12 cellular contexts compared by ENCODE assay signal in genomic region chr12:1115471-1116242, GRCh38.
DNase-seq lines count a peak whose midpoint lies in the region; ATAC-seq and TF ChIP-seq lines count a peak whose summit lies in the region.
"Had no signal": no experiment of that assay in that cellular context is flagged by ENCODE, and none has a peak within 500 bp of the region (broad histone marks: within the 10 kb centered on the region; RNA-seq: fewer than 3 reads in every experiment).

No MANE protein-coding gene starts in this region.

- H2AFZ ChIP-seq in OCI-LY7 (ENCODE audit: low read length) = no peak overlapping the region

- ATAC-seq in lower lobe of right lung (peak; percentile 81), GM18511 (IDR thresholded peaks at IDR 0.05; ENCODE audit: unreplicated experiment) (no peak)

- no peaks in the 10 kb centered on the region for H3K9me2 ChIP-seq in OCI-LY7 (ENCODE audit: insufficient read depth, low read length)

- H3K79me2 ChIP-seq in OCI-LY7 (ENCODE audit: insufficient read depth, low read depth, low read length) = no peaks in the 10 kb centered on the region

- H3K36me3 ChIP-seq in lower lobe of right lung (peaks cover 12% of the 10 kb centered on the region), OCI-LY7 (ENCODE audit: insufficient read depth, low read length) (no peaks in the 10 kb centered on the region; the same call in 1 of the 2 replicates)

- CTCF ChIA-PET in OCI-LY7 (lab: Charles Lee; ENCODE audit: unreplicated experiment) = no interaction called here

- DNase-seq in AG10803 (ENCODE audit: low read depth) (peak; percentile 74), HS-27A (ENCODE audit: low read depth) (peak; percentile 85), astrocyte of the hippocampus (ENCODE audit: low read depth, low spot score) (peak; percentile 21), lower lobe of right lung (no peak), OCI-LY7 (ENCODE audit: low spot score) (no peak), NCI-H1694 treated with DMSO at 0.1 percent for 48 hours (lab: John Stamatoyannopoulos, UW) (no peak), pons (ENCODE audit: low spot score) (no peak)
- DNase-seq: MM.1S, NCI-H526 treated with DMSO at 0.1 percent for 48 hours, stomach, T-helper 1 cell had no signal

- H4K20me1 ChIP-seq in OCI-LY7 (ENCODE audit: insufficient read depth, low read length) = no peaks in the 10 kb centered on the region

- H3K4me1 ChIP-seq in lower lobe of right lung = no peaks in the 10 kb centered on the region
- peaks cover 4% of the 10 kb centered on the region for H3K4me1 ChIP-seq in OCI-LY7 (ENCODE audit: insufficient read depth, low read length, poor library complexity, severe bottlenecking)

- H3K9me3 ChIP-seq in lower lobe of right lung = no peaks in the 10 kb centered on the region
- H3K9me3 ChIP-seq in OCI-LY7 (ENCODE audit: low read length) = no peaks in the 10 kb centered on the region
- H3K9me3 ChIP-seq: stomach had no signal

- TF ChIP-seq CTCF in AG10803 (conservative IDR thresholded peaks at IDR 0.05; ENCODE audit: low read length) (no peak), lower lobe of right lung (IDR thresholded peaks at IDR 0.05) (no peak), OCI-LY7 (conservative IDR thresholded peaks at IDR 0.05; ENCODE audit: low read length) (no peak)

- POLR2A ChIA-PET in OCI-LY7 (lab: Charles Lee) = interaction anchor here (0.6 kb wide), 1 partner anchor 904 kb away, joined by 3 read pairs; no protein-coding TSS in a partner anchor

- H3K27ac ChIP-seq in lower lobe of right lung (no peak overlapping the region), OCI-LY7 (ENCODE audit: low read depth, low read length, poor library complexity, severe bottlenecking) (no peak overlapping the region)

- H3K4me2 ChIP-seq in OCI-LY7 (ENCODE audit: low read length) = no peak overlapping the region

- H3K4me3 ChIP-seq in AG10803 (ENCODE audit: low read length) (no peak overlapping the region), lower lobe of right lung (no peak overlapping the region), OCI-LY7 (ENCODE audit: low read depth, low read length, poor library complexity, severe bottlenecking) (no peak overlapping the region)
- H3K4me3 ChIP-seq: stomach had no signal

- BruUV-seq in OCI-LY7 (replicated peaks; lab: Mats Ljungman, UMichigan) = no TSS peak

- no peaks in the 10 kb centered on the region for H3K27me3 ChIP-seq in lower lobe of right lung (ENCODE audit: low read depth)
- H3K27me3 ChIP-seq: stomach had no signal

- intact Hi-C loops in lower lobe of right lung (cut with DNase I) (no loop called here), OCI-LY7 (cut with micrococcal nuclease; ENCODE audit: unreplicated experiment) (loop anchor here (5.0 kb wide), 1 partner anchor 202 kb away; no protein-coding TSS in a partner anchor)

Comparison
In these comparisons a context has a peak if more than half of its experiments do, and no peak if none do; other contexts are left out.
1. DNase-seq: peak in AG10803 (single experiment), HS-27A (single experiment) and astrocyte of the hippocampus (single experiment); none in lower lobe of right lung (single experiment), OCI-LY7 (single experiment), NCI-H1694 treated with DMSO at 0.1 percent for 48 hours (single experiment) and pons (single experiment).